In the genomic region with DNA sequence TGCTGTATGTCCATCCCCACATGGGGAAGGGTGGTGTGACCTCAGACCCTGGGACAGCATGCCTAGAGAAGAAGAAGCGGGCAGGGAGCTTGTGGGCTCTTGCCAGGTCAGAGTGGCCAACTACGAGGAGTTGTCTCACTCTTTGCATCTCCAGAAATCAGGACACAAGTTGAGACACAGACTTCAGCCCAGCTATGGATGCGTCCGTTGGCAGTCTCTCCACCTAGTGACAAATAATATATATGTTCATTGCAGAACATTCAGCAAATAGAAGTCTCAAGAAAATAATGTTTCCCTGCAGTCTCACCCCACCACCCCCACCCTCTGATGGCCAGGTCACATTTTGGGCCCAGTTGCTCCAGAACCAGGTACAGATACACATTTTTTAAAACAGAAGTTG, we compare ENCODE assay signal across 12 cellular contexts.
DNase-seq lines count a peak whose midpoint lies in the region; TF ChIP-seq lines count a peak whose summit lies in the region.
"Had no signal": no experiment of that assay in that cellular context is flagged by ENCODE, and none has a peak within 500 bp of the region (broad histone marks: within the 10 kb centered on the region; RNA-seq: fewer than 3 reads in every experiment).

No MANE protein-coding gene starts in this region.

- no peak overlapping the region for H2AFZ ChIP-seq in Loucy (ENCODE audit: low read length)
- H2AFZ ChIP-seq: GM23338 had no signal

- peaks cover 51 to 52% of the 10 kb centered on the region in 2 donors for H3K4me1 Mint-ChIP-seq in immature natural killer cell

- H3K27ac Mint-ChIP-seq in immature natural killer cell = peak overlapping the region in 5 of 6 donors; percentile 6 to 87 (median 55)
- H3K27ac Mint-ChIP-seq: GM23338 had no signal

- H3K9me2 ChIP-seq in DOHH2 (replicated peaks; ENCODE audit: control insufficient read depth, low read length) = no peaks in the 10 kb centered on the region
- no peaks in the 10 kb centered on the region for H3K9me2 ChIP-seq in Loucy (replicated peaks; ENCODE audit: low read depth, low read length)

- H3F3A ChIP-seq in DOHH2 (ENCODE audit: control insufficient read depth, insufficient read depth) = peaks cover 15% of the 10 kb centered on the region
- peaks cover 31% of the 10 kb centered on the region for H3F3A ChIP-seq in Loucy (ENCODE audit: low read depth)

- H3K9me3 ChIP-seq in DOHH2 (ENCODE audit: control insufficient read depth, insufficient read depth, low read length) = no peaks in the 10 kb centered on the region
- H3K9me3 ChIP-seq in Loucy (ENCODE audit: insufficient read depth, low read depth, low read length) = no peaks in the 10 kb centered on the region

- no peaks in the 10 kb centered on the region for H3K9me3 Mint-ChIP-seq in immature natural killer cell
- H3K9me3 Mint-ChIP-seq: GM23338 had no signal

- H3K27me3 Mint-ChIP-seq in immature natural killer cell (ENCODE audit: low read depth in 3 of 3) = no peaks in the 10 kb centered on the region

- H3K4me1 ChIP-seq in DOHH2 (ENCODE audit: control insufficient read depth, low read length) = peaks cover 76% of the 10 kb centered on the region
- peaks cover 95% of the 10 kb centered on the region for H3K4me1 ChIP-seq in Loucy (ENCODE audit: insufficient read depth, low read length, poor library complexity, severe bottlenecking)

- H3K79me2 ChIP-seq in DOHH2 (ENCODE audit: control insufficient read depth, low read length) = peaks cover 88% of the 10 kb centered on the region
- peaks cover 80% of the 10 kb centered on the region for H3K79me2 ChIP-seq in Loucy (ENCODE audit: insufficient read depth, low read length)

- H4K20me1 ChIP-seq in DOHH2 (ENCODE audit: control insufficient read depth, insufficient read depth, low read depth, low read length) (peaks cover 6% of the 10 kb centered on the region; the same call in 1 of the 2 replicates), Loucy (ENCODE audit: insufficient read depth, low read length, poor library complexity, severe bottlenecking) (no peaks in the 10 kb centered on the region)

- no peaks in the 10 kb centered on the region for H3K36me3 Mint-ChIP-seq in immature natural killer cell

- no peaks in the 10 kb centered on the region for H3K27me3 ChIP-seq in DOHH2 (ENCODE audit: control insufficient read depth, low read length)
- H3K27me3 ChIP-seq in Loucy (ENCODE audit: insufficient read depth, low read length, poor library complexity, severe bottlenecking) = no peaks in the 10 kb centered on the region

- H3K9ac ChIP-seq in Loucy (ENCODE audit: low read depth, low read length, poor library complexity, severe bottlenecking) = peak overlapping the region; percentile 73

- DNase-seq in immature natural killer cell (no peak), medulla oblongata (ENCODE audit: extremely low spot score) (no peak)
- no peak for DNase-seq in activated T-cell treated with anti-CD3 and anti-CD28 coated beads, Interleukin-2, amount 50 U/mL, for 48 hours
- no peak for DNase-seq in activated CD4-positive, alpha-beta T cell treated with anti-CD3 and anti-CD28 coated beads for 4 hours
- DNase-seq: C1 segment of cervical spinal cord, IMR-90, NCI-H1048 had no signal

- no peak overlapping the region for H3K4me3 Mint-ChIP-seq in immature natural killer cell
- H3K4me3 Mint-ChIP-seq: GM23338 had no signal

- TF ChIP-seq CTCF in DOHH2 (IDR thresholded peaks at IDR 0.05; ENCODE audit: low read depth, low read length, poor library complexity, severe bottlenecking) (no peak), Loucy (conservative IDR thresholded peaks at IDR 0.05; ENCODE audit: low read length) (peak; percentile 19; the same call in 1 of the 2 replicates)

- H3K27ac ChIP-seq in DOHH2 (ENCODE audit: low read depth, low read length) (0 out of 2 replicates have a peak overlapping the region, but pooled peaks have one; percentile 89), temporal lobe (ENCODE audit: low read depth, low read length) (peak overlapping the region; percentile 63)

- no peak overlapping the region for H3K4me3 ChIP-seq in DOHH2 (ENCODE audit: low read length)
- H3K4me3 ChIP-seq in Loucy (ENCODE audit: low read length, poor library complexity, severe bottlenecking) = no peak overlapping the region
- H3K4me3 ChIP-seq: GM12878, GM23338 had no signal

- peaks cover 40% of the 10 kb centered on the region for H3K36me3 ChIP-seq in DOHH2 (ENCODE audit: control insufficient read depth, low read length)
- peaks cover 9% of the 10 kb centered on the region; the same call in 1 of the 2 replicates for H3K36me3 ChIP-seq in Loucy (ENCODE audit: insufficient read depth, low read length)

- H3K4me2 ChIP-seq in DOHH2 (ENCODE audit: low read length) (0 out of 2 replicates have a peak overlapping the region, but pooled peaks have one; percentile 3), Loucy (ENCODE audit: low read depth, low read length, poor library complexity, severe bottlenecking) (peak overlapping the region; percentile 79)
- H3K4me2 ChIP-seq: GM23338 had no signal
